Comparison of ENCODE assay signal across 29 cellular contexts in genomic region chr2:120849278-120849677, GRCh38.
"Had no signal": no experiment of that assay in that cellular context is flagged by ENCODE, and none has a peak within 500 bp of the region (broad histone marks: within the 10 kb centered on the region; RNA-seq: fewer than 3 reads in every experiment).

No MANE protein-coding gene starts in this region.

- ATAC-seq: stimulated activated effector memory CD8-positive, alpha-beta T cell treated with anti-CD3 and anti-CD28 coated beads, Interleukin-12 subunit alpha, Interleukin-12 subunit beta, amount 100 ng/mL, for 72 hours; stimulated activated memory B cell treated with anti-CD40 and anti-IgM and Interleukin-4, amounts not matched to agents 10 μg/mL and 1 μg/mL and 100 μg/mL, for 72 hours; stimulated activated naive B cell treated with anti-CD40 and anti-IgM and Interleukin-4, amounts not matched to agents 10 μg/mL and 1 μg/mL and 100 μg/mL, for 72 hours; stimulated activated naive CD8-positive, alpha-beta T cell treated with anti-CD3 and anti-CD28 coated beads, Interleukin-15, amount 100 ng/mL, for 72 hours; stimulated activated naive CD8-positive, alpha-beta T cell treated with anti-CD3 and anti-CD28 coated beads, Interleukin-15, Interleukin-2, amounts not matched to agents 100 U/mL and 50 U/mL, for 24 hours; upper lobe of right lung had no signal

- FAIRE-seq: urothelium cell line had no signal

- H3K36me3 ChIP-seq: stomach, suprapubic skin, thoracic aorta, thyroid gland, tibial artery, tibial nerve, transverse colon, upper lobe of left lung, upper lobe of right lung, uterus, vagina had no signal

- H3K9me3 Mint-ChIP-seq: type B pancreatic cell had no signal

- DNase-seq: stimulated activated CD4-positive, alpha-beta T cell treated with anti-CD3 and anti-CD28 coated beads, Interleukin-2, amount 100 ng/mL, for 48 hours; stimulated activated CD4-positive, alpha-beta T cell treated with anti-CD3 and anti-CD28 coated beads, Interleukin-4, amount 100 ng/mL, for 1 hour; stimulated activated CD4-positive, alpha-beta T cell treated with anti-CD3 and anti-CD28 coated beads, Interleukin-4, amount 100 ng/mL, for 24 hours; stimulated activated CD4-positive, alpha-beta T cell treated with anti-CD3 and anti-CD28 coated beads, Interleukin-4, amount 100 ng/mL, for 4 hours; stimulated activated CD8-positive, alpha-beta memory T cell treated with anti-CD3 and anti-CD28 coated beads, Interleukin-4, amount 100 ng/mL, for 48 hours; stimulated activated naive B cell treated with anti-CD40 and anti-IgM and Interleukin-4, amounts not matched to agents 10 μg/mL and 1 μg/mL and 100 μg/mL, for 72 hours; stimulated activated naive CD4-positive, alpha-beta T cell; stimulated activated naive CD4-positive, alpha-beta T cell treated with Interleukin-2 at 50 U/mL for 16 hours; stimulated activated naive CD8-positive, alpha-beta T cell treated with anti-CD3 and anti-CD28 coated beads, Interleukin-15, amount 100 ng/mL, for 72 hours; stimulated activated naive CD8-positive, alpha-beta T cell treated with anti-CD3 and anti-CD28 coated beads, Interleukin-15, Interleukin-2, amounts not matched to agents 100 U/mL and 50 U/mL, for 24 hours; stomach; substantia nigra; testis; thyroid gland; tibial artery; transverse colon; trophoblast cell; upper lobe of left lung; uterus had no signal

- H3K9me3 ChIP-seq: suprapubic skin, testis, thoracic aorta, thyroid gland, transverse colon, upper lobe of right lung had no signal

- H3K4me1 Mint-ChIP-seq: stimulated activated effector memory CD8-positive, alpha-beta T cell treated with anti-CD3 and anti-CD28 coated beads, Interleukin-12 subunit alpha, Interleukin-12 subunit beta, amount 100 ng/mL, for 72 hours; stimulated activated memory B cell treated with anti-CD40 and anti-IgM and Interleukin-4, amounts not matched to agents 10 μg/mL and 1 μg/mL and 100 μg/mL, for 72 hours; stimulated activated naive B cell treated with anti-CD40 and anti-IgM and Interleukin-4, amounts not matched to agents 10 μg/mL and 1 μg/mL and 100 μg/mL, for 72 hours; stimulated activated naive CD8-positive, alpha-beta T cell treated with anti-CD3 and anti-CD28 coated beads, Interleukin-15, amount 100 ng/mL, for 72 hours had no signal

- H3K4me3 Mint-ChIP-seq: stimulated activated effector memory CD8-positive, alpha-beta T cell treated with anti-CD3 and anti-CD28 coated beads, Interleukin-12 subunit alpha, Interleukin-12 subunit beta, amount 100 ng/mL, for 72 hours; stimulated activated memory B cell treated with anti-CD40 and anti-IgM and Interleukin-4, amounts not matched to agents 10 μg/mL and 1 μg/mL and 100 μg/mL, for 72 hours; stimulated activated naive B cell treated with anti-CD40 and anti-IgM and Interleukin-4, amounts not matched to agents 10 μg/mL and 1 μg/mL and 100 μg/mL, for 72 hours; stimulated activated naive CD8-positive, alpha-beta T cell treated with anti-CD3 and anti-CD28 coated beads, Interleukin-15, amount 100 ng/mL, for 72 hours; stimulated activated naive CD8-positive, alpha-beta T cell treated with anti-CD3 and anti-CD28 coated beads, Interleukin-15, Interleukin-2, amounts not matched to agents 100 ng/mL and 50 ng/mL, for 24 hours; type B pancreatic cell had no signal

- H3K4me3 ChIP-seq: stomach, suprapubic skin, testis, thoracic aorta, thyroid gland, tibial artery, tibial nerve, transverse colon, upper lobe of left lung, upper lobe of right lung, uterus, vagina had no signal

- H3K4me1 ChIP-seq: thyroid gland, upper lobe of left lung, upper lobe of right lung, uterus had no signal

- H3K27ac ChIP-seq: stomach, testis, thoracic aorta, thyroid gland, tibial artery, tibial nerve, transverse colon, upper lobe of left lung, upper lobe of right lung, uterus, vagina had no signal

- H3K27me3 Mint-ChIP-seq: stimulated activated naive B cell treated with anti-CD40 and anti-IgM and Interleukin-4, amounts not matched to agents 10 μg/mL and 1 μg/mL and 100 μg/mL, for 72 hours; stimulated activated naive CD8-positive, alpha-beta T cell treated with anti-CD3 and anti-CD28 coated beads, Interleukin-15, amount 100 ng/mL, for 72 hours; stimulated activated naive CD8-positive, alpha-beta T cell treated with anti-CD3 and anti-CD28 coated beads, Interleukin-15, Interleukin-2, amounts not matched to agents 100 ng/mL and 50 ng/mL, for 24 hours had no signal

- H3K27ac Mint-ChIP-seq: stimulated activated effector memory CD8-positive, alpha-beta T cell treated with anti-CD3 and anti-CD28 coated beads, Interleukin-12 subunit alpha, Interleukin-12 subunit beta, amount 100 ng/mL, for 72 hours; stimulated activated memory B cell treated with anti-CD40 and anti-IgM and Interleukin-4, amounts not matched to agents 10 μg/mL and 1 μg/mL and 100 μg/mL, for 72 hours; stimulated activated naive B cell treated with anti-CD40 and anti-IgM and Interleukin-4, amounts not matched to agents 10 μg/mL and 1 μg/mL and 100 μg/mL, for 72 hours; stimulated activated naive CD8-positive, alpha-beta T cell treated with anti-CD3 and anti-CD28 coated beads, Interleukin-15, amount 100 ng/mL, for 72 hours; stimulated activated naive CD8-positive, alpha-beta T cell treated with anti-CD3 and anti-CD28 coated beads, Interleukin-15, Interleukin-2, amounts not matched to agents 100 ng/mL and 50 ng/mL, for 24 hours; type B pancreatic cell had no signal

- H3K36me3 Mint-ChIP-seq: stimulated activated effector memory CD8-positive, alpha-beta T cell treated with anti-CD3 and anti-CD28 coated beads, Interleukin-12 subunit alpha, Interleukin-12 subunit beta, amount 100 ng/mL, for 72 hours; stimulated activated memory B cell treated with anti-CD40 and anti-IgM and Interleukin-4, amounts not matched to agents 10 μg/mL and 1 μg/mL and 100 μg/mL, for 72 hours had no signal

- H3K27me3 ChIP-seq: suprapubic skin, testis, thyroid gland, tibial artery, tibial nerve, transverse colon, upper lobe of left lung, upper lobe of right lung, uterus, vagina had no signal
